In genomic region chr2:238060096-238060541, GRCh38 we compare ENCODE assay signal across 8 cellular contexts. TPM values are rescaled to one million over a fixed set of nuclear protein-coding genes. Genes with fewer than 3 reads are reported as not detected.
A peak's percentile ranks its signal among the peaks of the same experiment; 100 is the strongest.
DNase-seq lines count a peak whose midpoint lies in the region; ATAC-seq lines count a peak whose summit lies in the region.

No MANE protein-coding gene starts in this region.

- H3K27ac ChIP-seq in SJCRH30 (peak overlapping the region; percentile 80), esophagus (ENCODE audit: low read depth in 2 of 2, low read length in 1 of 2) (peak overlapping the region; percentile 85 to 90)

- H3K27me3 Mint-ChIP-seq in activated T-cell treated with anti-CD3 and anti-CD28 coated beads, Interleukin-2, amount 50 U/mL, for 72 hours (ENCODE audit: low read depth), result peaks cover 20% of the 10 kb centered on the region

- H3K4me1 ChIP-seq in SJCRH30 (peaks cover 18% of the 10 kb centered on the region), esophagus (ENCODE audit: control insufficient read depth in 2 of 2, insufficient read depth in 2 of 2, low read length in 1 of 2) (no peaks in the 10 kb centered on the region)

- peaks cover 0 to 3% of the 10 kb centered on the region in 2 donors for H3K9me3 Mint-ChIP-seq in activated T-cell treated with anti-CD3 and anti-CD28 coated beads, Interleukin-2, amount 50 U/mL, for 72 hours

- no peak for ATAC-seq in activated T-cell treated with anti-CD3 and anti-CD28 coated beads, Interleukin-2, amount 50 U/mL, for 72 hours (replicated peaks in 1 of 2)
- ATAC-seq in HG03045 (IDR thresholded peaks at IDR 0.05; ENCODE audit: unreplicated experiment), result no peak
- no peak for ATAC-seq in HG03139 (IDR thresholded peaks at IDR 0.05; ENCODE audit: unreplicated experiment)

- 2% methylated on average over 18 of the region's 18 CpGs for WGBS in esophagus, 2 donors

- H3K27me3 ChIP-seq in SJCRH30 (no peaks in the 10 kb centered on the region), esophagus (ENCODE audit: control insufficient read depth in 1 of 2, insufficient read depth in 2 of 2, low read length in 2 of 2) (no peaks in the 10 kb centered on the region)

- no peaks in the 10 kb centered on the region for H3K9me3 ChIP-seq in SJCRH30 (replicated peaks)
- no peaks in the 10 kb centered on the region for H3K9me3 ChIP-seq in esophagus (ENCODE audit: control insufficient read depth in 2 of 2, insufficient read depth in 1 of 2, low read depth in 1 of 2, low read length in 1 of 2)

- H3K4me3 ChIP-seq in SJCRH30 (peak overlapping the region; percentile 92), esophagus (ENCODE audit: low read depth in 1 of 2, low read length in 2 of 2) (peak overlapping the region; percentile 64 to 81)

- no peak for DNase-seq in activated T-cell treated with anti-CD3 and anti-CD28 coated beads, Interleukin-2, amount 50 U/mL, for 72 hours
- DNase-seq in activated T-cell treated with anti-CD3 and anti-CD28 coated beads for 4 hours (no peak), SJCRH30 (peak in 1 of 2 experiments; percentile 53), pons (ENCODE audit: low spot score) (peak; percentile 41), NCI-H1092 treated with DMSO at 0.1 percent for 48 hours (lab: John Stamatoyannopoulos, UW) (no peak)

- H3K27ac Mint-ChIP-seq in activated T-cell treated with anti-CD3 and anti-CD28 coated beads, Interleukin-2, amount 50 U/mL, for 72 hours, result peak overlapping the region; percentile 88

- H3K4me1 Mint-ChIP-seq in activated T-cell treated with anti-CD3 and anti-CD28 coated beads, Interleukin-2, amount 50 U/mL, for 72 hours (ENCODE audit: low read depth), result peaks cover 58% of the 10 kb centered on the region

- H3K4me3 Mint-ChIP-seq in activated T-cell treated with anti-CD3 and anti-CD28 coated beads, Interleukin-2, amount 50 U/mL, for 72 hours, result peak overlapping the region; percentile 94 to 99

- H3K36me3 ChIP-seq in SJCRH30, result peaks cover 7% of the 10 kb centered on the region
- H3K36me3 ChIP-seq in esophagus (ENCODE audit: control insufficient read depth in 2 of 2, insufficient read depth in 2 of 2, low read length in 1 of 2), result no peaks in the 10 kb centered on the region

- peaks cover 7 to 19% of the 10 kb centered on the region in 2 donors for H3K36me3 Mint-ChIP-seq in activated T-cell treated with anti-CD3 and anti-CD28 coated beads, Interleukin-2, amount 50 U/mL, for 72 hours (ENCODE audit: insufficient read depth in 2 of 2)

RNA-seq across cellular contexts. Expression of gene SCLY, which starts 0.7 kb away (rescaled TPM):
- total RNA-seq in activated T-cell treated with anti-CD3 and anti-CD28 coated beads, Interleukin-2, amount 50 U/mL, for 72 hours, result 10 to 100 TPM; 36.3 to 38.2 TPM
- total RNA-seq in SJCRH30 (2014; rRNA removed; shearing (Covaris generic)), result 35.9 and 36.7 TPM in 2 replicates
- 1 to 10 TPM; 6.3 to 6.6 TPM for polyA plus RNA-seq in esophagus

RNA-seq across cellular contexts. Expression of gene ESPNL, which starts 40.0 kb away (rescaled TPM):
- under 1 TPM; 0.07 to 0.19 TPM for total RNA-seq in activated T-cell treated with anti-CD3 and anti-CD28 coated beads, Interleukin-2, amount 50 U/mL, for 72 hours
- total RNA-seq in SJCRH30 (2014; rRNA removed; shearing (Covaris generic)), result 2.6 and 3.1 TPM in 2 replicates
- polyA plus RNA-seq in esophagus, result under 1 TPM; 0.09 to 0.12 TPM
